ENCODE assay signal across 9 cellular contexts in the genomic region with DNA sequence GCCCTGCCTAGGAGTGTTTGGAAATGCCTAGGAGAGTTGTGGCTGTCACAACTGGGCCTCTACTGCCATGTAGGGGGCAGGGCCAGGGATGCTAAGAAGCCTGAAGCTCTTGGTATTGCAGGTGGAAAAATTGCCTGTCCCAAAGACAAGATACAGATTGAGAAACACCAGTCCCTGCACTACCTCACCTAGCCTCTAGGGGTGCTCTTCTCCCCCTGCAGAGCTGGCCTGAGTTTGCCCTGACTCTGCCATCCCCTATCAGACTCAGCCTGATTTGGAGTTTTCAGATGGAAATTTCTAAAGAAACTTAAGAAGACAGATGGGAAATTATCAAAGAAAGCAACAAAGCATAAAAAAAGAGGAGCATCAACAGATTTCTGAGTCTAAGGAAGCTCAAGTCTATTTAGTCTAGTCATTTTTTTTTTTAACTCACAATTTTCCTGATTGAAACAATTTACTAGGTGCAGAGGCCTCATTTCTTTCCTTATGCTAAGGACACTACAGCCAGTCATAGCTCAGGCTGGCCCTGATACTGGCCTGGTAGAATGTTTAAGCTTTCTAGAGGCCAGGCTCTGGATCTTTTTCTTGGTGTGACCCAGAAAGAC.
A peak's percentile ranks its signal among the peaks of the same experiment; 100 is the strongest.
DNase-seq lines count a peak whose midpoint lies in the region; ATAC-seq and TF ChIP-seq lines count a peak whose summit lies in the region.
"Had no signal": no experiment of that assay in that cellular context is flagged by ENCODE, and none has a peak within 500 bp of the region (broad histone marks: within the 10 kb centered on the region; RNA-seq: fewer than 3 reads in every experiment).

No MANE protein-coding gene starts in this region.

- no peaks in the 10 kb centered on the region for H3K36me3 Mint-ChIP-seq in activated naive CD8-positive, alpha-beta T cell treated with anti-CD3 and anti-CD28 coated beads, Interleukin-2, amount 10 ng/mL, durations not matched to agents 7 days and 5 days

- POLR2A ChIA-PET in activated naive CD8-positive, alpha-beta T cell treated with anti-CD3 and anti-CD28 coated beads, Interleukin-2, amount 10 ng/mL, durations not matched to agents 7 days and 5 days (lab: Charles Lee), result no interaction called here

- peak; percentile 74 for TF ChIP-seq CTCF in hepatocyte (IDR thresholded peaks at IDR 0.05; ENCODE audit: poor library complexity)

- H3K9me2 ChIP-seq in hepatocyte (replicated peaks; ENCODE audit: insufficient read depth), result no peaks in the 10 kb centered on the region

- H3K9me3 ChIP-seq in hepatocyte (ENCODE audit: low read depth), result no peaks in the 10 kb centered on the region

- ATAC-seq in SK-N-SH treated with all-trans-retinoic acid at 6 μM for 48 hours, result peak; percentile 94
- peak; percentile 67 for ATAC-seq in activated naive CD8-positive, alpha-beta T cell treated with anti-CD3 and anti-CD28 coated beads, Interleukin-2, amount 10 ng/mL, durations not matched to agents 7 days and 5 days (ENCODE audit: low read depth)
- no peak for ATAC-seq in HG03457 (IDR thresholded peaks at IDR 0.05; ENCODE audit: unreplicated experiment)

- no peaks in the 10 kb centered on the region for H3K4me1 Mint-ChIP-seq in activated naive CD8-positive, alpha-beta T cell treated with anti-CD3 and anti-CD28 coated beads, Interleukin-2, amount 10 ng/mL, durations not matched to agents 7 days and 5 days

- no peak overlapping the region for H3K4me3 ChIP-seq in hepatocyte
- H3K4me3 ChIP-seq: SK-N-MC had no signal

- no peak overlapping the region for H3K4me3 Mint-ChIP-seq in activated naive CD8-positive, alpha-beta T cell treated with anti-CD3 and anti-CD28 coated beads, Interleukin-2, amount 10 ng/mL, durations not matched to agents 7 days and 5 days

- no peak overlapping the region for H3K27ac Mint-ChIP-seq in activated naive CD8-positive, alpha-beta T cell treated with anti-CD3 and anti-CD28 coated beads, Interleukin-2, amount 10 ng/mL, durations not matched to agents 7 days and 5 days

- H4K20me1 ChIP-seq in hepatocyte (ENCODE audit: insufficient read depth, poor library complexity, severe bottlenecking), result no peaks in the 10 kb centered on the region

- no peak overlapping the region for H3K4me2 ChIP-seq in hepatocyte

- H3K27me3 ChIP-seq in hepatocyte, result peaks cover 7% of the 10 kb centered on the region

- DNase-seq in DMS153 treated with DMSO at 0.1 percent for 48 hours (lab: John Stamatoyannopoulos, UW; ENCODE audit: unreplicated experiment) (peak; percentile 60), hepatocyte (ENCODE audit: low spot score) (peak; percentile 72), DMS79 (lab: John Stamatoyannopoulos, UW) (no peak)
- DNase-seq in activated naive CD8-positive, alpha-beta T cell treated with anti-CD3 and anti-CD28 coated beads, Interleukin-2, amount 10 ng/mL, durations not matched to agents 7 days and 5 days, result no peak
- peak; percentile 9 to 36 for DNase-seq in stimulated activated CD4-positive, alpha-beta T cell treated with anti-CD3 and anti-CD28 coated beads, Interleukin-12 subunit alpha, Interleukin-12 subunit beta, amount 100 ng/mL, for 24 hours (ENCODE audit: low read depth in 2 of 2)

- H3K27ac ChIP-seq in hepatocyte, result no peak overlapping the region
- H3K27ac ChIP-seq: SK-N-MC had no signal

- no peaks in the 10 kb centered on the region for H3K36me3 ChIP-seq in hepatocyte (replicated peaks; ENCODE audit: insufficient read depth, low read depth)

- peaks cover 17% of the 10 kb centered on the region for H3K27me3 Mint-ChIP-seq in activated naive CD8-positive, alpha-beta T cell treated with anti-CD3 and anti-CD28 coated beads, Interleukin-2, amount 10 ng/mL, durations not matched to agents 7 days and 5 days

- no peak for TF ChIP-seq EP300 in Ishikawa (IDR thresholded peaks at IDR 0.05; ENCODE audit: borderline replicate concordance)

- peak; percentile 54 for TF ChIP-seq RAD21 in Ishikawa (IDR thresholded peaks at IDR 0.05; ENCODE audit: low read depth)

- peaks cover 4% of the 10 kb centered on the region for H3K4me1 ChIP-seq in hepatocyte (ENCODE audit: insufficient read depth)

- no peaks in the 10 kb centered on the region for H3K79me2 ChIP-seq in hepatocyte

- H3K9me3 Mint-ChIP-seq in activated naive CD8-positive, alpha-beta T cell treated with anti-CD3 and anti-CD28 coated beads, Interleukin-2, amount 10 ng/mL, durations not matched to agents 7 days and 5 days, result no peaks in the 10 kb centered on the region

- H2AFZ ChIP-seq in hepatocyte, result no peak overlapping the region

TF ChIP-seq in Ishikawa, 13 proteins besides CTCF, POLR2A, EP300 and RAD21:
- TF ChIP-seq, protein P1, sequence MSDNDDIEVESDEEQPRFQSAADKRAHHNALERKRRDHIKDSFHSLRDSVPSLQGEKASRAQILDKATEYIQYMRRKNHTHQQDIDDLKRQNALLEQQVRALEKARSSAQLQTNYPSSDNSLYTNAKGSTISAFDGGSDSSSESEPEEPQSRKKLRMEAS (IDR thresholded peaks at IDR 0.05), result no peak
- no peak for TF ChIP-seq ZBTB7A (IDR thresholded peaks at IDR 0.05; ENCODE audit: low read depth)
- TF ChIP-seq CEBPB (IDR thresholded peaks at IDR 0.05), result 0 out of 2 replicates have a peak, but pooled peaks have one; percentile 4

TF ChIP-seq in SK-N-SH treated with all-trans-retinoic acid at 6 μM for 48 hours, 23 proteins besides CTCF, POLR2A, EP300 and RAD21 (continues in another document):
- TF ChIP-seq RARB (CRISPR knock-in tag; IDR thresholded peaks at IDR 0.05) (no peak), GLIS3 (CRISPR knock-in tag; IDR thresholded peaks at IDR 0.05) (no peak), OSR1 (CRISPR knock-in tag; IDR thresholded peaks at IDR 0.05) (no peak), ISL1 (CRISPR knock-in tag; IDR thresholded peaks at IDR 0.05) (no peak), TCF4 (CRISPR knock-in tag; IDR thresholded peaks at IDR 0.05; ENCODE audit: borderline replicate concordance) (no peak), ZNF70 (CRISPR knock-in tag; IDR thresholded peaks at IDR 0.05) (no peak), SNAI2 (CRISPR knock-in tag; IDR thresholded peaks at IDR 0.05) (no peak), ZFP3 (CRISPR knock-in tag; IDR thresholded peaks at IDR 0.05) (no peak), BACH2 (CRISPR knock-in tag; IDR thresholded peaks at IDR 0.05; ENCODE audit: borderline replicate concordance) (no peak), ARNTL (CRISPR knock-in tag; IDR thresholded peaks at IDR 0.05; ENCODE audit: borderline replicate concordance, low read depth) (no peak), ESRRG (CRISPR knock-in tag; IDR thresholded peaks at IDR 0.05) (no peak), ZFP30 (CRISPR knock-in tag; IDR thresholded peaks at IDR 0.05) (no peak)
- TF ChIP-seq, protein P2, sequence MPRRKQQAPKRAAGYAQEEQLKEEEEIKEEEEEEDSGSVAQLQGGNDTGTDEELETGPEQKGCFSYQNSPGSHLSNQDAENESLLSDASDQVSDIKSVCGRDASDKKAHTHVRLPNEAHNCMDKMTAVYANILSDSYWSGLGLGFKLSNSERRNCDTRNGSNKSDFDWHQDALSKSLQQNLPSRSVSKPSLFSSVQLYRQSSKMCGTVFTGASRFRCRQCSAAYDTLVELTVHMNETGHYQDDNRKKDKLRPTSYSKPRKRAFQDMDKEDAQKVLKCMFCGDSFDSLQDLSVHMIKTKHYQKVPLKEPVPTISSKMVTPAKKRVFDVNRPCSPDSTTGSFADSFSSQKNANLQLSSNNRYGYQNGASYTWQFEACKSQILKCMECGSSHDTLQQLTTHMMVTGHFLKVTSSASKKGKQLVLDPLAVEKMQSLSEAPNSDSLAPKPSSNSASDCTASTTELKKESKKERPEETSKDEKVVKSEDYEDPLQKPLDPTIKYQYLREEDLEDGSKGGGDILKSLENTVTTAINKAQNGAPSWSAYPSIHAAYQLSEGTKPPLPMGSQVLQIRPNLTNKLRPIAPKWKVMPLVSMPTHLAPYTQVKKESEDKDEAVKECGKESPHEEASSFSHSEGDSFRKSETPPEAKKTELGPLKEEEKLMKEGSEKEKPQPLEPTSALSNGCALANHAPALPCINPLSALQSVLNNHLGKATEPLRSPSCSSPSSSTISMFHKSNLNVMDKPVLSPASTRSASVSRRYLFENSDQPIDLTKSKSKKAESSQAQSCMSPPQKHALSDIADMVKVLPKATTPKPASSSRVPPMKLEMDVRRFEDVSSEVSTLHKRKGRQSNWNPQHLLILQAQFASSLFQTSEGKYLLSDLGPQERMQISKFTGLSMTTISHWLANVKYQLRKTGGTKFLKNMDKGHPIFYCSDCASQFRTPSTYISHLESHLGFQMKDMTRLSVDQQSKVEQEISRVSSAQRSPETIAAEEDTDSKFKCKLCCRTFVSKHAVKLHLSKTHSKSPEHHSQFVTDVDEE (CRISPR knock-in tag; IDR thresholded peaks at IDR 0.05), result no peak
- TF ChIP-seq, protein P3, sequence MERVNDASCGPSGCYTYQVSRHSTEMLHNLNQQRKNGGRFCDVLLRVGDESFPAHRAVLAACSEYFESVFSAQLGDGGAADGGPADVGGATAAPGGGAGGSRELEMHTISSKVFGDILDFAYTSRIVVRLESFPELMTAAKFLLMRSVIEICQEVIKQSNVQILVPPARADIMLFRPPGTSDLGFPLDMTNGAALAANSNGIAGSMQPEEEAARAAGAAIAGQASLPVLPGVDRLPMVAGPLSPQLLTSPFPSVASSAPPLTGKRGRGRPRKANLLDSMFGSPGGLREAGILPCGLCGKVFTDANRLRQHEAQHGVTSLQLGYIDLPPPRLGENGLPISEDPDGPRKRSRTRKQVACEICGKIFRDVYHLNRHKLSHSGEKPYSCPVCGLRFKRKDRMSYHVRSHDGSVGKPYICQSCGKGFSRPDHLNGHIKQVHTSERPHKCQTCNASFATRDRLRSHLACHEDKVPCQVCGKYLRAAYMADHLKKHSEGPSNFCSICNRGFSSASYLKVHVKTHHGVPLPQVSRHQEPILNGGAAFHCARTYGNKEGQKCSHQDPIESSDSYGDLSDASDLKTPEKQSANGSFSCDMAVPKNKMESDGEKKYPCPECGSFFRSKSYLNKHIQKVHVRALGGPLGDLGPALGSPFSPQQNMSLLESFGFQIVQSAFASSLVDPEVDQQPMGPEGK (CRISPR knock-in tag; IDR thresholded peaks at IDR 0.05; ENCODE audit: borderline replicate concordance), result no peak
- TF ChIP-seq, protein P4, sequence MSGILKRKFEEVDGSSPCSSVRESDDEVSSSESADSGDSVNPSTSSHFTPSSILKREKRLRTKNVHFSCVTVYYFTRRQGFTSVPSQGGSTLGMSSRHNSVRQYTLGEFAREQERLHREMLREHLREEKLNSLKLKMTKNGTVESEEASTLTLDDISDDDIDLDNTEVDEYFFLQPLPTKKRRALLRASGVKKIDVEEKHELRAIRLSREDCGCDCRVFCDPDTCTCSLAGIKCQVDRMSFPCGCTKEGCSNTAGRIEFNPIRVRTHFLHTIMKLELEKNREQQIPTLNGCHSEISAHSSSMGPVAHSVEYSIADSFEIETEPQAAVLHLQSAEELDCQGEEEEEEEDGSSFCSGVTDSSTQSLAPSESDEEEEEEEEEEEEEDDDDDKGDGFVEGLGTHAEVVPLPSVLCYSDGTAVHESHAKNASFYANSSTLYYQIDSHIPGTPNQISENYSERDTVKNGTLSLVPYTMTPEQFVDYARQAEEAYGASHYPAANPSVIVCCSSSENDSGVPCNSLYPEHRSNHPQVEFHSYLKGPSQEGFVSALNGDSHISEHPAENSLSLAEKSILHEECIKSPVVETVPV (CRISPR knock-in tag; IDR thresholded peaks at IDR 0.05), result no peak

Comparison
In these comparisons a context has a peak if more than half of its experiments do, and no peak if none do; other contexts are left out.
1. DNase-seq: peak in DMS153 treated with DMSO at 0.1 percent for 48 hours (single experiment), hepatocyte (single experiment) and stimulated activated CD4-positive, alpha-beta T cell treated with anti-CD3 and anti-CD28 coated beads, Interleukin-12 subunit alpha, Interleukin-12 subunit beta, amount 100 ng/mL, for 24 hours (2 of 2); none in activated naive CD8-positive, alpha-beta T cell treated with anti-CD3 and anti-CD28 coated beads, Interleukin-2, amount 10 ng/mL, durations not matched to agents 7 days and 5 days (single experiment) and DMS79 (single experiment).